ENCODE assay signal across 20 cellular contexts in the genomic region with DNA sequence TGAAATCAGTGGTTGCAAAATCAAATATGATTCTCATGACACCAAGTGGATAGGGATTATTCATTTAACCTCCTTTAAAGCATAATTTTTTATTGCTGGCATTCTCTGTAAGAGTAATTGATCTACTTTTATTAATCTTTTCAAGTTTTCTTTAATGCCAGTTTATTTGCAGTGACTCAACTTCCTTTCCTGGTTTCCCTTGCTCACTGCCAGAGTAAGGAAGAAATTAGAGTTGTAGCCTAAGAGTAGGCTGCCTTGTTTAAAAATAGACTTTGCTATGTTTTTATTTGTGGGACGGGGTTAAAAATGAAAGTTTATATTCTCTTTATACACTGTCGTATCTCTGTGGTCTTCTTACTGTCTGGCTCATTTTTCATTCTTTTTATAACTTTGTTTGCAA.
DNase-seq lines count a peak whose midpoint lies in the region; ATAC-seq and TF ChIP-seq lines count a peak whose summit lies in the region.
"Had no signal": no experiment of that assay in that cellular context is flagged by ENCODE, and none has a peak within 500 bp of the region (broad histone marks: within the 10 kb centered on the region; RNA-seq: fewer than 3 reads in every experiment).

No MANE protein-coding gene starts in this region.

- H3K9me3 ChIP-seq in HEK293 (ENCODE audit: control insufficient read depth, insufficient read depth, low read depth, low read length) (no peaks in the 10 kb centered on the region), skeletal muscle satellite cell (replicated peaks; ENCODE audit: low read length) (no peaks in the 10 kb centered on the region), tibial artery (no peaks in the 10 kb centered on the region)
- H3K9me3 ChIP-seq: right lobe of liver, SJSA1 had no signal

- POLR2A ChIA-PET in HEK293 (lab: Yijun Ruan, JAX), result no interaction called here

- H3K4me1 ChIP-seq in HEK293 (ENCODE audit: control insufficient read depth, insufficient read depth, low read length) (peaks cover 7% of the 10 kb centered on the region), skeletal muscle satellite cell (ENCODE audit: control insufficient read depth, insufficient read depth, low read length) (peaks cover 21% of the 10 kb centered on the region), tibial artery (peaks cover 0 to 9% (median 4%) of the 10 kb centered on the region in 4 donors)
- H3K4me1 ChIP-seq: neural progenitor cell, right lobe of liver had no signal

- no peak for ATAC-seq in HG02571 (IDR thresholded peaks at IDR 0.05; ENCODE audit: unreplicated experiment)
- ATAC-seq: right lobe of liver, T-helper 17 cell had no signal

- H3K9ac ChIP-seq in skeletal muscle satellite cell (ENCODE audit: low read depth, low read length), result no peak overlapping the region
- H3K9ac ChIP-seq: neural progenitor cell had no signal

- H3K27me3 ChIP-seq in skeletal muscle satellite cell (ENCODE audit: control insufficient read depth, insufficient read depth, low read length), result no peaks in the 10 kb centered on the region
- H3K27me3 ChIP-seq in tibial artery, result no peaks in the 10 kb centered on the region
- H3K27me3 ChIP-seq: neural progenitor cell, right lobe of liver, SJSA1 had no signal

- intact Hi-C loops in tibial artery (cut with DNase I; ENCODE audit: low total_unique reads), result no loop called here

- CTCF ChIA-PET in HEK293 (lab: Yijun Ruan, JAX), result interaction anchor here (0.7 kb wide), 1 partner anchor 10 kb away, joined by 4 read pairs; no protein-coding TSS in a partner anchor

- peak; percentile 21 for DNase-seq in astrocyte of the spinal cord (ENCODE audit: low read depth, low spot score)
- peak; percentile 12 for DNase-seq in fibroblast of the aortic adventitia (ENCODE audit: low read depth)
- no peak for DNase-seq in tibial artery
- DNase-seq in NCI-H1048 (lab: John Stamatoyannopoulos, UW), result no peak
- DNase-seq: activated CD4-positive, alpha-beta T cell treated with anti-CD3 and anti-CD28 coated beads for 4 hours; activated naive CD4-positive, alpha-beta T cell treated with anti-CD3 and anti-CD28 coated beads, Interleukin-2, amount 10 ng/mL, durations not matched to agents 7 days and 5 days; amygdala; CD8-positive, alpha-beta memory T cell; Kasumi-1; NCI-H1092 treated with DMSO at 0.1 percent for 48 hours; NCI-H1930; NCI-H526 treated with DMSO at 0.1 percent for 48 hours; right lobe of liver; stimulated activated CD4-positive, alpha-beta T cell treated with anti-CD3 and anti-CD28 coated beads, Interleukin-15, amount 100 ng/mL, for 24 hours; T-helper 17 cell had no signal

- TF ChIP-seq CTCF in HEK293 (tag by site-specific recombination; IDR thresholded peaks at IDR 0.05), result no peak
- no peak for TF ChIP-seq CTCF in astrocyte of the spinal cord (IDR thresholded peaks at IDR 0.05; ENCODE audit: low read depth, low read length)
- no peak for TF ChIP-seq CTCF in fibroblast of the aortic adventitia (IDR thresholded peaks at IDR 0.05; ENCODE audit: insufficient read depth, low read length)
- TF ChIP-seq CTCF in tibial artery (IDR thresholded peaks at IDR 0.05), result no peak

- in situ Hi-C loops in astrocyte of the spinal cord (cut with HindIII; ENCODE audit: low sequenced_read_pairs), result no loop called here

- H3K27ac ChIP-seq in HEK293 (ENCODE audit: extremely low read depth, low read depth, low read length) (no peak overlapping the region), tibial artery (no peak overlapping the region)
- H3K27ac ChIP-seq: neural progenitor cell, right lobe of liver, SJSA1 had no signal

- H3K36me3 ChIP-seq in HEK293 (ENCODE audit: control insufficient read depth in 2 of 2, insufficient read depth in 1 of 2, low read length in 2 of 2), result no peaks in the 10 kb centered on the region
- H3K36me3 ChIP-seq in skeletal muscle satellite cell (ENCODE audit: insufficient read depth, low read length), result no peaks in the 10 kb centered on the region
- peaks cover 0 to 9% (median 5%) of the 10 kb centered on the region in 3 donors for H3K36me3 ChIP-seq in tibial artery
- H3K36me3 ChIP-seq: neural progenitor cell, right lobe of liver, SJSA1 had no signal

- H3K4me3 ChIP-seq in HEK293 (ENCODE audit: low read depth, low read length) (no peak overlapping the region), astrocyte of the spinal cord (ENCODE audit: low read depth, low read length) (no peak overlapping the region), fibroblast of the aortic adventitia (ENCODE audit: low read depth, low read length) (no peak overlapping the region), skeletal muscle satellite cell (ENCODE audit: low read length) (peak overlapping the region; percentile 18), tibial artery (no peak overlapping the region)
- H3K4me3 ChIP-seq: neural progenitor cell, right lobe of liver, SJSA1 had no signal

- H3K4me2 ChIP-seq in skeletal muscle satellite cell (ENCODE audit: low read length), result peak overlapping the region; percentile 48
- H3K4me2 ChIP-seq: neural progenitor cell had no signal

TF ChIP-seq in HEK293, 187 proteins besides CTCF, POLR2A, EP300 and RAD21:
- TF ChIP-seq, protein P1, sequence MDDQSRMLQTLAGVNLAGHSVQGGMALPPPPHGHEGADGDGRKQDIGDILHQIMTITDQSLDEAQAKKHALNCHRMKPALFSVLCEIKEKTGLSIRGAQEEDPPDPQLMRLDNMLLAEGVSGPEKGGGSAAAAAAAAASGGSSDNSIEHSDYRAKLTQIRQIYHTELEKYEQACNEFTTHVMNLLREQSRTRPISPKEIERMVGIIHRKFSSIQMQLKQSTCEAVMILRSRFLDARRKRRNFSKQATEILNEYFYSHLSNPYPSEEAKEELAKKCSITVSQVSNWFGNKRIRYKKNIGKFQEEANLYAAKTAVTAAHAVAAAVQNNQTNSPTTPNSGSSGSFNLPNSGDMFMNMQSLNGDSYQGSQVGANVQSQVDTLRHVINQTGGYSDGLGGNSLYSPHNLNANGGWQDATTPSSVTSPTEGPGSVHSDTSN (CRISPR knock-in tag; IDR thresholded peaks at IDR 0.05), result no peak
- no peak for TF ChIP-seq PRDM1 (tag by site-specific recombination; IDR thresholded peaks at IDR 0.05)
- TF ChIP-seq, protein P2, sequence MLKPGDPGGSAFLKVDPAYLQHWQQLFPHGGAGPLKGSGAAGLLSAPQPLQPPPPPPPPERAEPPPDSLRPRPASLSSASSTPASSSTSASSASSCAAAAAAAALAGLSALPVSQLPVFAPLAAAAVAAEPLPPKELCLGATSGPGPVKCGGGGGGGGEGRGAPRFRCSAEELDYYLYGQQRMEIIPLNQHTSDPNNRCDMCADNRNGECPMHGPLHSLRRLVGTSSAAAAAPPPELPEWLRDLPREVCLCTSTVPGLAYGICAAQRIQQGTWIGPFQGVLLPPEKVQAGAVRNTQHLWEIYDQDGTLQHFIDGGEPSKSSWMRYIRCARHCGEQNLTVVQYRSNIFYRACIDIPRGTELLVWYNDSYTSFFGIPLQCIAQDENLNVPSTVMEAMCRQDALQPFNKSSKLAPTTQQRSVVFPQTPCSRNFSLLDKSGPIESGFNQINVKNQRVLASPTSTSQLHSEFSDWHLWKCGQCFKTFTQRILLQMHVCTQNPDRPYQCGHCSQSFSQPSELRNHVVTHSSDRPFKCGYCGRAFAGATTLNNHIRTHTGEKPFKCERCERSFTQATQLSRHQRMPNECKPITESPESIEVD (tag by site-specific recombination; IDR thresholded peaks at IDR 0.05), result 0 out of 2 replicates have a peak, but pooled peaks have one; percentile 12
- TF ChIP-seq, protein P3, sequence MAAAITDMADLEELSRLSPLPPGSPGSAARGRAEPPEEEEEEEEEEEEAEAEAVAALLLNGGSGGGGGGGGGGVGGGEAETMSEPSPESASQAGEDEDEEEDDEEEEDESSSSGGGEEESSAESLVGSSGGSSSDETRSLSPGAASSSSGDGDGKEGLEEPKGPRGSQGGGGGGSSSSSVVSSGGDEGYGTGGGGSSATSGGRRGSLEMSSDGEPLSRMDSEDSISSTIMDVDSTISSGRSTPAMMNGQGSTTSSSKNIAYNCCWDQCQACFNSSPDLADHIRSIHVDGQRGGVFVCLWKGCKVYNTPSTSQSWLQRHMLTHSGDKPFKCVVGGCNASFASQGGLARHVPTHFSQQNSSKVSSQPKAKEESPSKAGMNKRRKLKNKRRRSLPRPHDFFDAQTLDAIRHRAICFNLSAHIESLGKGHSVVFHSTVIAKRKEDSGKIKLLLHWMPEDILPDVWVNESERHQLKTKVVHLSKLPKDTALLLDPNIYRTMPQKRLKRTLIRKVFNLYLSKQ (tag by site-specific recombination; IDR thresholded peaks at IDR 0.05; ENCODE audit: borderline replicate concordance), result no peak
- no peak for TF ChIP-seq ZNF501 (tag by site-specific recombination; IDR thresholded peaks at IDR 0.05)

Comparison
In these comparisons a context has a peak if more than half of its experiments do, and no peak if none do; other contexts are left out.
1. DNase-seq: peak in astrocyte of the spinal cord (single experiment) and fibroblast of the aortic adventitia (single experiment); none in tibial artery (0 of 2) and NCI-H1048 (single experiment).